In the genomic region with DNA sequence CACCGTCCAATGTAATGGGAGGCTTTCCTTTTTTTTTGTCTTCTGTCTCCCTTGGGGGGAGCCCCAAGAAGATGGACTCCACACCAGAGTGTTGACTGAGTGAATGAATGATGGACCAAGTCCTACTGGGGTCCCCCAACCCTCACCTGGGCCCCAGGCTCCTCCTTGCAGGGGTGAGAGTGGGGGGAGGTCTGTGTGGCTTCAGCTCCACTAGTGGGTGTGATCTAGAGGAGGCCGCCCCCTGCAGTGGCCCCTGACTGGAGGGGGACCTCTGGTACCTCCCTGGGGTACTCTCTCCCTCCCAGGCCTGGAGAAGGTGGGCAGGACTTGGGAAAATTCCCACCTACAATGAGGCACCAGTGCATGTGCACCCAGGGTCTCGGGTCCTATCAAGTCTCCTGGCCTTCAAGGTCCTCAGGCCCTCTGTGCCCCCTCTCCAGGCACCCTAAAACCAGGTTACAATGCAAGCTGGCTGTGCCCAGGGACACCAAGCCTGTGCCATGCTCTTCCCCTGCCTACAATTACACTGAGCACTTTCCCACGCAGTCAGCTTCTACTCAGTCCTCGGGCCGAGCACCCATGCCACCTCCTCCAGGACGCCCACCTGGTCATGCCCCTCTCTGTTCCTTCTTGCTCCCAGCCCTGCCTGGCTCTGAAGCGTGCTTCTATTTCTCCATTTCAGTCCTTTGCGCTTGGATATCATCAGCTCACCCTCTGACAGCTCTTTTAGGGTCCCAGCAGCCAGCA, we compare ENCODE assay signal across 15 cellular contexts.
DNase-seq lines count a peak whose midpoint lies in the region; ATAC-seq, FAIRE-seq and TF ChIP-seq lines count a peak whose summit lies in the region.
"Had no signal": no experiment of that assay in that cellular context is flagged by ENCODE, and none has a peak within 500 bp of the region (broad histone marks: within the 10 kb centered on the region; RNA-seq: fewer than 3 reads in every experiment).

No MANE protein-coding gene starts in this region.

- H3K4me3 Mint-ChIP-seq in dendritic cell treated with granulocyte-macrophage colony-stimulating factor and Interleukin-4, amounts not matched to agents 40 ng/mL and 50 ng/mL, for 4 days = no peak overlapping the region
- peak overlapping the region in 2 of 3 experiments; percentile 2 to 34 for H3K4me3 Mint-ChIP-seq in nephron
- H3K4me3 Mint-ChIP-seq: CD8-positive, alpha-beta T cell had no signal

- CTCF ChIA-PET in HEK293 (lab: Yijun Ruan, JAX) = no interaction called here

- intact Hi-C loops in dendritic cell treated with granulocyte-macrophage colony-stimulating factor and Interleukin-4, amounts not matched to agents 40 ng/mL and 50 ng/mL, for 4 days (cut with micrococcal nuclease) = no loop called here
- intact Hi-C loops in upper lobe of right lung (cut with DNase I) = no loop called here

- H3K27me3 ChIP-seq in upper lobe of right lung = no peaks in the 10 kb centered on the region

- H3K27me3 Mint-ChIP-seq in dendritic cell treated with granulocyte-macrophage colony-stimulating factor and Interleukin-4, amounts not matched to agents 40 ng/mL and 50 ng/mL, for 4 days = peaks cover 3% of the 10 kb centered on the region
- peaks cover 12% of the 10 kb centered on the region for H3K27me3 Mint-ChIP-seq in nephron (ENCODE audit: low read depth)

- DNase-seq in upper lobe of right lung (peak; percentile 43), D721Med (ENCODE audit: insufficient read length, low spot score) (no peak), RCC 7860 (ENCODE audit: low spot score) (no peak)
- DNase-seq: CD8-positive, alpha-beta T cell; DMS79; IMR-90; NCI-H1417; NCI-H1930; NCI-H2171; NCI-H748 treated with DMSO at 0.1 percent for 48 hours had no signal

- H3K27ac Mint-ChIP-seq in dendritic cell treated with granulocyte-macrophage colony-stimulating factor and Interleukin-4, amounts not matched to agents 40 ng/mL and 50 ng/mL, for 4 days = peak overlapping the region; percentile 10
- peak overlapping the region; percentile 94 to 99 (median 96) for H3K27ac Mint-ChIP-seq in nephron
- H3K27ac Mint-ChIP-seq: CD8-positive, alpha-beta T cell had no signal

- H3K27ac ChIP-seq in HEK293 (ENCODE audit: extremely low read depth, low read depth, low read length) (no peak overlapping the region), upper lobe of right lung (no peak overlapping the region)

- H3K36me3 ChIP-seq in HEK293 (ENCODE audit: control insufficient read depth in 2 of 2, insufficient read depth in 1 of 2, low read length in 2 of 2) = no peaks in the 10 kb centered on the region
- H3K36me3 ChIP-seq in upper lobe of right lung = no peaks in the 10 kb centered on the region

- H3K4me3 ChIP-seq in HEK293 (ENCODE audit: low read depth, low read length) = no peak overlapping the region
- no peak overlapping the region for H3K4me3 ChIP-seq in upper lobe of right lung

- POLR2A ChIA-PET in HEK293 (lab: Yijun Ruan, JAX) = no interaction called here

- H3K4me1 Mint-ChIP-seq in dendritic cell treated with granulocyte-macrophage colony-stimulating factor and Interleukin-4, amounts not matched to agents 40 ng/mL and 50 ng/mL, for 4 days (ENCODE audit: low read depth) = peaks cover 21% of the 10 kb centered on the region
- H3K4me1 Mint-ChIP-seq in nephron = peaks cover 66% of the 10 kb centered on the region

- ATAC-seq in upper lobe of right lung = peak; percentile 44
- no peak for ATAC-seq in HG03571 (IDR thresholded peaks at IDR 0.05; ENCODE audit: unreplicated experiment)
- ATAC-seq: CD8-positive, alpha-beta T cell had no signal

- H3K9me3 Mint-ChIP-seq in dendritic cell treated with granulocyte-macrophage colony-stimulating factor and Interleukin-4, amounts not matched to agents 40 ng/mL and 50 ng/mL, for 4 days = no peaks in the 10 kb centered on the region
- no peaks in the 10 kb centered on the region for H3K9me3 Mint-ChIP-seq in nephron
- H3K9me3 Mint-ChIP-seq: CD8-positive, alpha-beta T cell had no signal

- FAIRE-seq in D721Med (lab: Jason Lieb, UNC) (no peak), RCC 7860 (lab: Jason Lieb, UNC) (no peak)
- FAIRE-seq: GM19239 had no signal

- no peak for TF ChIP-seq CTCF in HEK293 (tag by site-specific recombination; IDR thresholded peaks at IDR 0.05)
- no peak for TF ChIP-seq CTCF in nephron (IDR thresholded peaks at IDR 0.05; ENCODE audit: unreplicated experiment in 3 of 3)
- no peak for TF ChIP-seq CTCF in upper lobe of right lung (IDR thresholded peaks at IDR 0.05)
- no peak for TF ChIP-seq CTCF in D721Med (IDR thresholded peaks at IDR 0.05; ENCODE audit: insufficient read depth, missing control alignments)

- no peaks in the 10 kb centered on the region for H3K36me3 Mint-ChIP-seq in dendritic cell treated with granulocyte-macrophage colony-stimulating factor and Interleukin-4, amounts not matched to agents 40 ng/mL and 50 ng/mL, for 4 days (ENCODE audit: low read depth)
- no peaks in the 10 kb centered on the region for H3K36me3 Mint-ChIP-seq in nephron (ENCODE audit: low read depth)
- H3K36me3 Mint-ChIP-seq: CD8-positive, alpha-beta T cell had no signal

- H3K4me1 ChIP-seq in HEK293 (ENCODE audit: control insufficient read depth, insufficient read depth, low read length) (no peaks in the 10 kb centered on the region), upper lobe of right lung (no peaks in the 10 kb centered on the region)

- H3K9me3 ChIP-seq in HEK293 (ENCODE audit: control insufficient read depth, insufficient read depth, low read depth, low read length) = no peaks in the 10 kb centered on the region
- H3K9me3 ChIP-seq in upper lobe of right lung = no peaks in the 10 kb centered on the region

TF ChIP-seq in HEK293, 187 proteins besides CTCF, POLR2A, EP300 and RAD21:
- TF ChIP-seq ZFHX2 (tag by site-specific recombination; conservative IDR thresholded peaks at IDR 0.05) (peak; percentile 56), EGR2 (tag by site-specific recombination; IDR thresholded peaks at IDR 0.05; ENCODE audit: low read depth) (0 out of 2 replicates have a peak, but pooled peaks have one; percentile 42), GLIS1 (tag by site-specific recombination; IDR thresholded peaks at IDR 0.05) (peak; percentile 54), ZNF146 (tag by site-specific recombination; IDR thresholded peaks at IDR 0.05) (no peak)
- TF ChIP-seq, protein P1, sequence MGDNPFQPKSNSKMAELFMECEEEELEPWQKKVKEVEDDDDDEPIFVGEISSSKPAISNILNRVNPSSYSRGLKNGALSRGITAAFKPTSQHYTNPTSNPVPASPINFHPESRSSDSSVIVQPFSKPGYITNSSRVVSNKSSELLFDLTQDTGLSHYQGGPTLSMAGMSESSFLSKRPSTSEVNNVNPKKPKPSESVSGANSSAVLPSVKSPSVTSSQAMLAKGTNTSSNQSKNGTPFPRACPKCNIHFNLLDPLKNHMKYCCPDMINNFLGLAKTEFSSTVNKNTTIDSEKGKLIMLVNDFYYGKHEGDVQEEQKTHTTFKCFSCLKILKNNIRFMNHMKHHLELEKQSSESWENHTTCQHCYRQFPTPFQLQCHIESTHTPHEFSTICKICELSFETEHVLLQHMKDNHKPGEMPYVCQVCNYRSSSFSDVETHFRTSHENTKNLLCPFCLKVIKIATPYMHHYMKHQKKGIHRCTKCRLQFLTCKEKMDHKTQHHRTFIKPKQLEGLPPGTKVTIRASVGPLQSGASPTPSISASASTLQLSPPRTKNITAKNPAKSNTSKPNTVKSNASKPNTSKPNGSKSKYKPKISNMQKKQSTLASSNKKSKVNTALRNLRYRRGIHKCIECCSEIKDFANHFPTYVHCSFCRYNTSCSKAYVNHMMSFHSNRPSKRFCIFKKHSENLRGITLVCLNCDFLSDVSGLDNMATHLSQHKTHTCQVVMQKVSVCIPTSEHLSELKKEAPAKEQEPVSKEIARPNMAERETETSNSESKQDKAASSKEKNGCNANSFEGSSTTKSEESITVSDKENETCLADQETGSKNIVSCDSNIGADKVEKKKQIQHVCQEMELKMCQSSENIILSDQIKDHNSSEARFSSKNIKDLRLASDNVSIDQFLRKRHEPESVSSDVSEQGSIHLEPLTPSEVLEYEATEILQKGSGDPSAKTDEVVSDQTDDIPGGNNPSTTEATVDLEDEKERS (tag by site-specific recombination; IDR thresholded peaks at IDR 0.05) = no peak
